ENCODE assay signal across 22 cellular contexts in the genomic region with DNA sequence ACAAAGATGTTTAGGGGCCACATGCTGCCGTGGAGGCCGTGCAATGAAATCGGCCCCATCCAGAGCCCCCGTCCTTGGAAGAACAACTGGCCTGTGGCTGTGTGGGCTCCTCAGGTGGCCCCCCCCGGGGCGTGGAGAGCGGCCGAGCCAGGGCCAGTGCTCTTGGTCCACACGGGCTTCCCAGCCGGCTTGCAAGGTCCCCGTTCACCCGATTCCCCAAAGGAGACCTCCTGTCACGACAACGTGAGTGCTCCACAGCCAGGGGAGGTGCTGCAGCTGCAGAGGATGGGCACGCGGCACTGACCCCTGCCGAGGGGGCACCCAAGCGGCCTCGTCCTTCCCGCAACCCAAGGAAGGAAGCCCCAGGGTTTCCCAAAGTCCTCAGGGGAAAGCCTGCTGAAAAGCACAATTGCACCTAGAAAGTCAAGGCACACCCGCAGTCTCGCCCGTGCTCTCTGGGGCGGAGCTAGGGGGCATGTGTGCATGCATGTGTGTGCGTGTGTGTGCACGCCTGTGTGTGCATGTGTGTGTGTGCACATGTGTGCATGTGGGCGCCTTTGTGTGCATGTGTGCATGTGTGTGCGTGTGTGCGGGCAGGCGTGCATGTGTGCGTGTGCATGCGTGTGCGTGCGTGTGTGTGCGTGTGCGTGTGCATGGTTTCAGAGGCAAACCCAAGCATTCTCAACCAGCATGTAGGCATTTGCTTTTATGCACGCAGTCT. TPM values are rescaled to one million over a fixed set of nuclear protein-coding genes. Genes with fewer than 3 reads are reported as not detected.
DNase-seq lines count a peak whose midpoint lies in the region; ATAC-seq, FAIRE-seq and TF ChIP-seq lines count a peak whose summit lies in the region.
"Had no signal": no experiment of that assay in that cellular context is flagged by ENCODE, and none has a peak within 500 bp of the region (broad histone marks: within the 10 kb centered on the region; RNA-seq: fewer than 3 reads in every experiment).

No MANE protein-coding gene starts in this region.

- TF ChIP-seq CTCF in GM12878 (IDR thresholded peaks at IDR 0.05 in 2 of 3, conservative IDR thresholded peaks at IDR 0.05 in 1 of 3; ENCODE audit: control insufficient read depth in 2 of 3, extremely low read depth in 1 of 3, insufficient read depth in 1 of 3, low read depth in 3 of 3, low read length in 3 of 3) (no peak), HepG2 (CRISPR knock-in tag; IDR thresholded peaks at IDR 0.05) (no peak)

- H3K27ac ChIP-seq in GM12878 (ENCODE audit: control insufficient read depth, insufficient read depth): no peak overlapping the region
- H3K27ac ChIP-seq in HepG2 (ENCODE audit: extremely low read length, insufficient read depth, low read length): no peak overlapping the region
- peak overlapping the region; percentile 84 for H3K27ac ChIP-seq in stomach smooth muscle (ENCODE audit: low read length)
- H3K27ac ChIP-seq: body of pancreas, neutrophil, prostate gland, thoracic aorta had no signal

- no peaks in the 10 kb centered on the region for H4K20me1 ChIP-seq in GM12878 (ENCODE audit: control insufficient read depth, insufficient read depth)
- H4K20me1 ChIP-seq in HepG2 (ENCODE audit: insufficient read depth, low read length): no peaks in the 10 kb centered on the region

- CTCF ChIA-PET in GM12878 (lab: Yijun Ruan, JAX): interaction anchor here (0.5 kb wide), 1 partner anchor 141 kb away, joined by 3 read pairs; no protein-coding TSS in a partner anchor
- CTCF ChIA-PET in HepG2 (lab: Yijun Ruan, JAX; ENCODE audit: low intra/inter-chr PET ratio, low total read pairs): no interaction called here

- in situ Hi-C loops in GM12878 (cut with MboI): no loop called here
- in situ Hi-C loops in HepG2 (cut with HindIII; ENCODE audit: extremely low pct_ligation_motif_present, low pct_unique_long_range_greater_than_20kb): no loop called here

- DNase-seq in activated effector memory CD4-positive, alpha-beta T cell treated with anti-CD3 and anti-CD28 coated beads, Interleukin-2, amount 50 U/mL, for 16 hours: peak; percentile 53
- no peak for DNase-seq in activated effector memory CD4-positive, alpha-beta T cell treated with Interleukin-2 at 50 U/mL for 16 hours
- no peak for DNase-seq in GM12878 (ENCODE audit: low read depth, low spot score)
- no peak for DNase-seq in HepG2 (ENCODE audit: low spot score)
- DNase-seq in hypothalamus (lab: John Stamatoyannopoulos, UW): no peak
- DNase-seq: activated CD4-positive, alpha-beta T cell treated with anti-CD3 and anti-CD28 coated beads for 1 hour; DMS153; KBM-7; NCI-H2081; NCI-H2227 treated with DMSO at 0.1 percent for 48 hours; NCI-H526 treated with DMSO at 0.1 percent for 48 hours; stimulated activated naive CD8-positive, alpha-beta T cell treated with anti-CD3 and anti-CD28 coated beads, Interleukin-15, Interleukin-2, amounts not matched to agents 100 U/mL and 50 U/mL, for 24 hours had no signal

- FAIRE-seq in GM12878 (lab: Jason Lieb, UNC) (no peak), HepG2 (lab: Jason Lieb, UNC) (no peak)
- FAIRE-seq: A204.1, RCC 7860, TTC549 had no signal

- no peak overlapping the region for H2AFZ ChIP-seq in GM12878 (ENCODE audit: control insufficient read depth, low read depth, low read length)
- H2AFZ ChIP-seq in HepG2 (ENCODE audit: low read length): no peak overlapping the region

- intact Hi-C loops in GM12878 (cut with micrococcal nuclease; ENCODE audit: unreplicated experiment) (no loop called here), HepG2 (cut with micrococcal nuclease; ENCODE audit: unreplicated experiment) (no loop called here)

- BruUV-seq in GM12878 (replicated peaks; lab: Mats Ljungman, UMichigan): no TSS peak
- BruUV-seq in HepG2 (replicated peaks; lab: Mats Ljungman, UMichigan): no TSS peak

- TF ChIP-seq EP300 in GM12878 (IDR thresholded peaks at IDR 0.05; ENCODE audit: borderline replicate concordance in 1 of 2, control insufficient read depth in 1 of 2, low read depth in 2 of 2, low read length in 2 of 2) (no peak), HepG2 (IDR thresholded peaks at IDR 0.05; ENCODE audit: low read depth in 2 of 2, low read length in 2 of 2) (no peak), HepG2 (CRISPR knock-in tag; IDR thresholded peaks at IDR 0.05; ENCODE audit: borderline replicate concordance) (no peak)

- TF ChIP-seq RAD21 in GM12878 (IDR thresholded peaks at IDR 0.05; ENCODE audit: insufficient read depth, low read depth, low read length) (no peak), HepG2 (CRISPR knock-in tag; IDR thresholded peaks at IDR 0.05) (no peak)

- H3K79me2 ChIP-seq in GM12878 (ENCODE audit: control insufficient read depth, insufficient read depth, low read length) (no peaks in the 10 kb centered on the region), HepG2 (ENCODE audit: insufficient read depth, low read length) (no peaks in the 10 kb centered on the region)

- H3K4me1 ChIP-seq in GM12878 (ENCODE audit: control insufficient read depth, insufficient read depth, low read length) (no peaks in the 10 kb centered on the region), HepG2 (ENCODE audit: insufficient read depth, low read length) (peaks cover 79% of the 10 kb centered on the region), stomach smooth muscle (ENCODE audit: control insufficient read depth, insufficient read depth, low read length) (peaks cover 72% of the 10 kb centered on the region)
- H3K4me1 ChIP-seq: body of pancreas, prostate gland had no signal

- no peaks in the 10 kb centered on the region for H3K36me3 ChIP-seq in GM12878 (ENCODE audit: control insufficient read depth in 2 of 2, insufficient read depth in 2 of 2, low read length in 1 of 2)
- H3K36me3 ChIP-seq in HepG2 (replicated peaks in 1 of 2; ENCODE audit: control insufficient read depth in 1 of 2, insufficient read depth in 2 of 2, low read length in 2 of 2): no peaks in the 10 kb centered on the region
- no peaks in the 10 kb centered on the region for H3K36me3 ChIP-seq in stomach smooth muscle (ENCODE audit: control insufficient read depth in 2 of 2, insufficient read depth in 2 of 2, low read length in 2 of 2)
- H3K36me3 ChIP-seq: neutrophil, prostate gland, thoracic aorta had no signal

- ATAC-seq in GM12878: no peak
- ATAC-seq in HepG2: no peak
- ATAC-seq in GM21360 (IDR thresholded peaks at IDR 0.05; ENCODE audit: unreplicated experiment): no peak
- no peak for ATAC-seq in HG03097 (IDR thresholded peaks at IDR 0.05; ENCODE audit: low FRiP score, unreplicated experiment)
- ATAC-seq: body of pancreas; stimulated activated naive CD8-positive, alpha-beta T cell treated with anti-CD3 and anti-CD28 coated beads, Interleukin-15, Interleukin-2, amounts not matched to agents 100 U/mL and 50 U/mL, for 24 hours had no signal

- SMC1A ChIA-PET in GM12878 (lab: Charles Lee; ENCODE audit: uncharacterized antibody, unreplicated experiment): no interaction called here

- RAD21 ChIA-PET in GM12878 (lab: Charles Lee; ENCODE audit: unreplicated experiment): no interaction called here

- H3K27me3 ChIP-seq in GM12878 (replicated peaks in 1 of 2; ENCODE audit: control insufficient read depth in 2 of 2, insufficient read depth in 2 of 2, low read length in 1 of 2): no peaks in the 10 kb centered on the region
- peaks cover 14 to 57% of the 10 kb centered on the region in 2 experiments for H3K27me3 ChIP-seq in HepG2 (ENCODE audit: control insufficient read depth in 1 of 2, insufficient read depth in 2 of 2, low read length in 2 of 2)
- no peaks in the 10 kb centered on the region for H3K27me3 ChIP-seq in stomach smooth muscle (ENCODE audit: control insufficient read depth in 1 of 2, insufficient read depth in 2 of 2, low read length in 2 of 2)
- H3K27me3 ChIP-seq: body of pancreas had no signal

- TF ChIP-seq POLR2A in GM12878 (IDR thresholded peaks at IDR 0.05; ENCODE audit: low read depth, low read length) (no peak), HepG2 (IDR thresholded peaks at IDR 0.05; ENCODE audit: insufficient read depth in 1 of 2, low read depth in 2 of 2, low read length in 2 of 2) (no peak)

- H3K9me3 ChIP-seq in GM12878 (replicated peaks; ENCODE audit: control insufficient read depth, insufficient read depth, low read length): no peaks in the 10 kb centered on the region
- H3K9me3 ChIP-seq in HepG2 (ENCODE audit: low read length): no peaks in the 10 kb centered on the region
- no peaks in the 10 kb centered on the region for H3K9me3 ChIP-seq in stomach smooth muscle (ENCODE audit: control insufficient read depth in 2 of 2, low read length in 2 of 2)
- H3K9me3 ChIP-seq: body of pancreas, neutrophil, prostate gland, thoracic aorta had no signal

- no peak overlapping the region for H3K4me3 ChIP-seq in GM12878
- H3K4me3 ChIP-seq in HepG2 (replicated peaks in 1 of 3; ENCODE audit: insufficient read depth in 1 of 3, low read depth in 2 of 3, low read length in 3 of 3): peak overlapping the region in 1 of 3 experiments; percentile 10; a peak in 1 of 6 replicates
- no peak overlapping the region for H3K4me3 ChIP-seq in stomach smooth muscle (ENCODE audit: low read length in 2 of 2)
- H3K4me3 ChIP-seq: body of pancreas, prostate gland, thoracic aorta had no signal

- H3K9ac ChIP-seq in GM12878 (ENCODE audit: control insufficient read depth, insufficient read depth, low read length) (no peak overlapping the region), HepG2 (ENCODE audit: insufficient read depth, low read depth, low read length) (no peak overlapping the region), stomach smooth muscle (ENCODE audit: low read length in 2 of 2) (no peak overlapping the region)

- 49% methylated on average over 35 of the region's 37 CpGs for WGBS in GM12878 (ENCODE audit: insufficient coverage, insufficient replicate concordance, low lambda C conversion rate, missing lambda C conversion rate)
- 78% methylated on average over 15 of the region's 37 CpGs for WGBS in HepG2 (ENCODE audit: low lambda C conversion rate)

- POLR2A ChIA-PET in GM12878 (lab: Charles Lee) (no interaction called here), HepG2 (lab: Yijun Ruan, JAX) (interaction anchor here (2.3 to 6.2 kb wide), 2 partner anchors 25 kb away, joined by 10 to 141 read pairs; no protein-coding TSS in a partner anchor)

- H3K4me2 ChIP-seq in GM12878 (ENCODE audit: control insufficient read depth, insufficient read depth) (no peak overlapping the region), HepG2 (ENCODE audit: low read depth, low read length) (no peak overlapping the region)

RNA-seq across cellular contexts. Expression of a gene that starts 48.2 kb away (rescaled TPM):
- 6.2 and 8.6 TPM in 2 replicates for total RNA-seq in GM12878 (2013; cell fraction: nucleolus; rRNA removed)
- total RNA-seq in GM12878 (2014; rRNA removed) (39.4 and 40.2 TPM in 2 replicates), GM12878 (2014; rRNA removed; fragmentation: Illumina TruSeq; extraction: Trizol) (17.0 and 18.0 TPM in 2 replicates), GM12878 (2021) (81.3 and 83.2 TPM in 2 replicates), HepG2 (2016; rRNA removed; fragmentation: Illumina TruSeq; extraction: Trizol) (47.1 and 51.5 TPM in 2 replicates)
- polyA plus RNA-seq in GM12878 (2011; ENCODE audit: low read depth): 6.3 TPM
- polyA plus RNA-seq in GM12878 (2011; rRNA removed) (14.8 and 27.7 TPM in 2 replicates), GM12878 (2014; fragmentation: Illumina TruSeq; extraction: Trizol) (1.7 and 5.9 TPM in 2 replicates), GM12878 (2014; fragmentation: Nextera tagmentation; extraction: Ambion mirVana) (1 to 10 TPM in 1 of 2 experiments, under 1 TPM in 1; 0.69 to 5.5 TPM), GM12878 (2014; rRNA removed) (53.6 and 62.2 TPM in 2 replicates), GM12878 (2016; fragmentation: Nextera tagmentation; extraction: Ambion mirVana) (10 to 100 TPM; 69.2 to 75.5 TPM), HepG2 (2011; rRNA removed) (21.0 and 22.6 TPM in 2 replicates)
- 32.2 and 59.0 TPM in 2 replicates for polyA plus RNA-seq in GM12878 (2011; cell fraction: cytosol; rRNA removed)
- 33.4 and 49.2 TPM in 2 replicates for polyA plus RNA-seq in GM12878 (2011; cell fraction: nucleus; rRNA removed)
- polyA plus RNA-seq in GM12878 (2012): 22.6 and 22.7 TPM in 2 replicates
- polyA minus RNA-seq in GM12878 (2011; rRNA and poly(A)+ RNA removed): 10.2 and 16.9 TPM in 2 replicates
- 12.4 and 18.7 TPM in 2 replicates for polyA minus RNA-seq in GM12878 (2011; cell fraction: cytosol; rRNA and poly(A)+ RNA removed)
- polyA minus RNA-seq in GM12878 (2011; cell fraction: nucleus; rRNA and poly(A)+ RNA removed): 2.8 and 6.0 TPM in 2 replicates
- total RNA-seq in HepG2 (2016; cell fraction: cytosol; rRNA removed; fragmentation: Illumina TruSeq; extraction: Trizol; ENCODE audit: low read depth): 43.4 and 50.9 TPM in 2 replicates
- total RNA-seq in HepG2 (2016; cell fraction: insoluble cytoplasmic fraction; rRNA removed; fragmentation: Illumina TruSeq; extraction: Trizol): 51.9 and 55.4 TPM in 2 replicates
- total RNA-seq in HepG2 (2016; cell fraction: membrane; rRNA removed; fragmentation: Illumina TruSeq; extraction: Trizol): 31.2 and 37.8 TPM in 2 replicates
- total RNA-seq in HepG2 (2016; cell fraction: nucleus; rRNA removed; fragmentation: Illumina TruSeq; extraction: Trizol): 17.3 and 20.5 TPM in 2 replicates
- polyA plus RNA-seq in HepG2 (2011; cell fraction: cytosol; rRNA removed): 32.4 and 47.0 TPM in 2 replicates
- polyA plus RNA-seq in HepG2 (2011; cell fraction: nucleus; rRNA removed): 22.9 and 26.2 TPM in 2 replicates
- polyA plus RNA-seq in HepG2 (2012): 22.9 TPM in 2 replicates
- 43.3 and 45.1 TPM in 2 replicates for polyA plus RNA-seq in HepG2 (2016; cell fraction: cytosol; fragmentation: Illumina TruSeq; extraction: Trizol; ENCODE audit: low read depth)
- 53.9 and 57.5 TPM in 2 replicates for polyA plus RNA-seq in HepG2 (2016; cell fraction: insoluble cytoplasmic fraction; fragmentation: Illumina TruSeq; extraction: Trizol; ENCODE audit: low read depth)
- 27.6 and 29.8 TPM in 2 replicates for polyA plus RNA-seq in HepG2 (2016; cell fraction: membrane; fragmentation: Illumina TruSeq; extraction: Trizol; ENCODE audit: low read depth)
- polyA plus RNA-seq in HepG2 (2016; cell fraction: nucleus; fragmentation: Illumina TruSeq; extraction: Trizol; ENCODE audit: insufficient read depth, low read depth): 35.4 and 41.4 TPM in 2 replicates
- polyA minus RNA-seq in HepG2 (2011; rRNA and poly(A)+ RNA removed; ENCODE audit: low replicate concordance): 14.1 and 17.2 TPM in 2 replicates
- polyA minus RNA-seq in HepG2 (2011; cell fraction: cytosol; rRNA and poly(A)+ RNA removed): 15.8 and 22.1 TPM in 2 replicates
- polyA minus RNA-seq in HepG2 (2011; cell fraction: nucleus; rRNA and poly(A)+ RNA removed): 5.8 and 8.6 TPM in 2 replicates
